In the genomic region with DNA sequence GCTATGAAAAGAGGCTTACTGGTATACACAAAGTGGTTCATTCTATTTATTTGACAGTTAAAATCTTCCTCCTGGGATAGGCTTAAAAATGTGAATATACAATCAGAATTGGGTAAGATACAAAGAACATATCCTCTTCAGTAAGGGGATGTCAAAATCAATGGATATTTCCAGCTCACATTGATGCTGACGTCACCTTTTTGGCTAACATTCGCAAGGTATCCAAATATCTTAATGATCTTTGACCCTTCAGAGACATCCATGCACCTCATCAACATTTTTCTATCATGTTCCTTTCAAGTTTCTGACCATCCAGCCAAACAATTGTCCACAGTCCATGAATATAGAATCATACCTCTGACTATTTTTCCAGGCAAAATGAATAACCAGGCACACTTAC, we compare ENCODE assay signal across 28 cellular contexts.
"Had no signal": no experiment of that assay in that cellular context is flagged by ENCODE, and none has a peak within 500 bp of the region (broad histone marks: within the 10 kb centered on the region; RNA-seq: fewer than 3 reads in every experiment).

No MANE protein-coding gene starts in this region.

- ATAC-seq: effector memory CD8-positive, alpha-beta T cell; esophagus mucosa; foreskin keratinocyte; gastrocnemius medialis; gastroesophageal sphincter; heart left ventricle; heart right ventricle had no signal

- H3K36me3 ChIP-seq: colonic mucosa, esophagus muscularis mucosa, esophagus squamous epithelium, gastrocnemius medialis, gastroesophageal sphincter, heart left ventricle, heart right ventricle had no signal

- H3K27me3 ChIP-seq: colonic mucosa, esophagus muscularis mucosa, esophagus squamous epithelium, foreskin keratinocyte, gastrocnemius medialis, gastroesophageal sphincter, heart left ventricle, heart right ventricle had no signal

- H3K9me3 ChIP-seq: colonic mucosa, gastrocnemius medialis had no signal

- FAIRE-seq: colon, endometrium, endothelial cell of umbilical vein, frontal cortex had no signal

- H3K4me3 ChIP-seq: colonic mucosa, coronary artery, dorsolateral prefrontal cortex, esophagus muscularis mucosa, esophagus squamous epithelium, gastrocnemius medialis, gastroesophageal sphincter, heart left ventricle, heart right ventricle had no signal

- DNase-seq: colonic mucosa; cortex of kidney; dermis blood vessel endothelial cell; dorsolateral prefrontal cortex; effector CD4-positive, alpha-beta T cell; effector CD8-positive, alpha-beta T cell; effector memory CD4-positive, alpha-beta T cell; effector memory CD8-positive, alpha-beta T cell; endodermal cell; erythroblast; esophagus squamous epithelium; foreskin fibroblast; foreskin keratinocyte; foreskin melanocyte; gastrocnemius medialis; glutamatergic neuron; head of caudate nucleus; heart left ventricle; heart right ventricle had no signal

- H3K4me1 ChIP-seq: colonic mucosa, esophagus squamous epithelium, foreskin keratinocyte, gastrocnemius medialis, gastroesophageal sphincter, heart left ventricle, heart right ventricle had no signal

- H3K27ac ChIP-seq: colonic mucosa, coronary artery, dorsolateral prefrontal cortex, epithelial cell of prostate, esophagus muscularis mucosa, esophagus squamous epithelium, foreskin keratinocyte, gastrocnemius medialis, gastroesophageal sphincter, heart left ventricle, heart right ventricle had no signal
